8 cellular contexts compared by ENCODE assay signal in genomic region chr1:17919525-17920439, GRCh38.
A peak's percentile ranks its signal among the peaks of the same experiment; 100 is the strongest.
DNase-seq lines count a peak whose midpoint lies in the region; ATAC-seq and TF ChIP-seq lines count a peak whose summit lies in the region.

No MANE protein-coding gene starts in this region.

- WGBS in body of pancreas, 2 donors, result 32 to 34% methylated on average over 10 of the region's 10 CpGs

- no peaks in the 10 kb centered on the region for H3K9me3 Mint-ChIP-seq in nephron progenitor cell
- H3K9me3 Mint-ChIP-seq in natural killer cell, result no peaks in the 10 kb centered on the region

- no peak for TF ChIP-seq POLR2A in body of pancreas (IDR thresholded peaks at IDR 0.05)

- H3K27me3 Mint-ChIP-seq in nephron progenitor cell (ENCODE audit: low read depth, poor library complexity), result peaks cover 48% of the 10 kb centered on the region
- H3K27me3 Mint-ChIP-seq in natural killer cell (ENCODE audit: low read depth in 2 of 2), result peaks cover 13 to 25% of the 10 kb centered on the region in 2 donors

- H3K4me3 Mint-ChIP-seq in nephron progenitor cell, result no peak overlapping the region
- H3K4me3 Mint-ChIP-seq in natural killer cell, result no peak overlapping the region

- H3K36me3 Mint-ChIP-seq in nephron progenitor cell (ENCODE audit: low read depth) (no peaks in the 10 kb centered on the region), natural killer cell (no peaks in the 10 kb centered on the region)

- no peaks in the 10 kb centered on the region for H3K4me1 ChIP-seq in body of pancreas

- peaks cover 0 to 5% of the 10 kb centered on the region in 2 donors for H3K27me3 ChIP-seq in body of pancreas

- TF ChIP-seq CTCF in body of pancreas (IDR thresholded peaks at IDR 0.05) (peak in 2 of 7 experiments; percentile 10 to 17), nephron progenitor cell (IDR thresholded peaks at IDR 0.05) (peak; percentile 42), natural killer cell (IDR thresholded peaks at IDR 0.05) (no peak)

- DNase-seq in DMS 273 (lab: John Stamatoyannopoulos, UW; ENCODE audit: unreplicated experiment), result peak; percentile 54
- DNase-seq in DMS 273 treated with DMSO at 0.1 percent for 48 hours (lab: John Stamatoyannopoulos, UW), result no peak
- DNase-seq in KBM-7, result peak; percentile 25
- peak in 3 of 4 donors; percentile 4 to 41 (median 21) for DNase-seq in body of pancreas
- peak; percentile 83 for DNase-seq in nephron progenitor cell
- DNase-seq in natural killer cell, result no peak
- DNase-seq in activated gamma-delta T cell (lab: John Stamatoyannopoulos, UW), result no peak

- H3K27ac Mint-ChIP-seq in nephron progenitor cell (no peak overlapping the region), natural killer cell (no peak overlapping the region)

- no peak overlapping the region for H3K4me3 ChIP-seq in body of pancreas

- H3K4me1 Mint-ChIP-seq in nephron progenitor cell (peaks cover 5% of the 10 kb centered on the region), natural killer cell (no peaks in the 10 kb centered on the region)

- intact Hi-C loops in body of pancreas (cut with DNase I), result no loop called here
- intact Hi-C loops in natural killer cell (cut with micrococcal nuclease), result no loop called here

- no peaks in the 10 kb centered on the region for H3K9me3 ChIP-seq in body of pancreas

- H3K36me3 ChIP-seq in body of pancreas (replicated peaks in 1 of 2; ENCODE audit: insufficient read depth in 1 of 2, low read depth in 2 of 2), result no peaks in the 10 kb centered on the region

- in situ Hi-C loops in KBM-7 (cut with MboI; ENCODE audit: low pct_unique_long_range_greater_than_20kb, low sequenced_read_pairs), result no loop called here

- ATAC-seq in body of pancreas (no peak), GM21447 (IDR thresholded peaks at IDR 0.05; ENCODE audit: unreplicated experiment) (no peak), natural killer cell (no peak)

- no peak overlapping the region for H3K27ac ChIP-seq in body of pancreas

Comparison
In these comparisons a context has a peak if more than half of its experiments do, and no peak if none do; other contexts are left out.
1. DNase-seq: peak in DMS 273 (single experiment), KBM-7 (single experiment), body of pancreas (3 of 4) and nephron progenitor cell (single experiment); none in DMS 273 treated with DMSO at 0.1 percent for 48 hours (single experiment), natural killer cell (single experiment) and activated gamma-delta T cell (single experiment).